Comparison of ENCODE assay signal across 20 cellular contexts in genomic region chr18:33115917-33116316, GRCh38.
DNase-seq lines count a peak whose midpoint lies in the region; ATAC-seq, FAIRE-seq and TF ChIP-seq lines count a peak whose summit lies in the region.
"Had no signal": no experiment of that assay in that cellular context is flagged by ENCODE, and none has a peak within 500 bp of the region (broad histone marks: within the 10 kb centered on the region; RNA-seq: fewer than 3 reads in every experiment).

No MANE protein-coding gene starts in this region.

- intact Hi-C loops in HepG2 (cut with micrococcal nuclease; ENCODE audit: unreplicated experiment): no loop called here
- intact Hi-C loops in right lobe of liver (cut with DNase I): no loop called here
- intact Hi-C loops in kidney (cut with DNase I): no loop called here
- intact Hi-C loops in MCF 10A (cut with micrococcal nuclease): no loop called here

- no peak overlapping the region for H2AFZ ChIP-seq in HepG2 (ENCODE audit: low read length)
- H2AFZ ChIP-seq: GM23248 had no signal

- no peaks in the 10 kb centered on the region for H3K79me2 ChIP-seq in HepG2 (ENCODE audit: insufficient read depth, low read length)

- H3K9ac ChIP-seq in HepG2 (ENCODE audit: insufficient read depth, low read depth, low read length) (no peak overlapping the region), mucosa of rectum (ENCODE audit: low read depth in 1 of 2, low read length in 2 of 2) (no peak overlapping the region), kidney (ENCODE audit: low read length in 2 of 2) (no peak overlapping the region)
- H3K9ac ChIP-seq: GM23248 had no signal

- POLR2A ChIA-PET in HepG2 (lab: Yijun Ruan, JAX): no interaction called here
- POLR2A ChIA-PET in MCF 10A (lab: Yijun Ruan, JAX): no interaction called here

- H3K27me3 Mint-ChIP-seq in MCF 10A (ENCODE audit: insufficient read depth, unreplicated experiment): peaks cover 36% of the 10 kb centered on the region

- H3K4me1 Mint-ChIP-seq in MCF 10A (ENCODE audit: insufficient read depth, unreplicated experiment): no peaks in the 10 kb centered on the region
- H3K4me1 Mint-ChIP-seq: B cell had no signal

- TF ChIP-seq POLR2A in HepG2 (IDR thresholded peaks at IDR 0.05; ENCODE audit: insufficient read depth in 1 of 2, low read depth in 2 of 2, low read length in 2 of 2) (no peak), right lobe of liver (IDR thresholded peaks at IDR 0.05) (no peak)

- CTCF ChIA-PET in HepG2 (lab: Yijun Ruan, JAX; ENCODE audit: low intra/inter-chr PET ratio, low total read pairs): no interaction called here
- CTCF ChIA-PET in MCF 10A (lab: Yijun Ruan, JAX): interaction anchor here (0.5 to 0.7 kb wide), 3 partner anchors 328 to 1857 kb away, joined by 3 read pairs; no protein-coding TSS in a partner anchor

- FAIRE-seq in HepG2 (lab: Jason Lieb, UNC): no peak
- no peak for FAIRE-seq in kidney (lab: Jason Lieb, UNC)
- FAIRE-seq: GM12892, GM18507, RCC 7860 had no signal

- H3K9me3 Mint-ChIP-seq in MCF 10A (ENCODE audit: unreplicated experiment): peaks cover 7% of the 10 kb centered on the region

- in situ Hi-C loops in HepG2 (cut with HindIII; ENCODE audit: extremely low pct_ligation_motif_present, low pct_unique_long_range_greater_than_20kb): no loop called here

- TF ChIP-seq EP300 in HepG2 (IDR thresholded peaks at IDR 0.05; ENCODE audit: low read depth in 2 of 2, low read length in 2 of 2) (no peak), HepG2 (CRISPR knock-in tag; IDR thresholded peaks at IDR 0.05; ENCODE audit: borderline replicate concordance) (no peak)

- no peaks in the 10 kb centered on the region for H4K20me1 ChIP-seq in HepG2 (ENCODE audit: insufficient read depth, low read length)

- WGBS in HepG2 (ENCODE audit: low lambda C conversion rate): 0% methylated on average over 1 of the region's 1 CpG
- WGBS in right lobe of liver (ENCODE audit: insufficient coverage, low coverage, low lambda C conversion rate, missing lambda C conversion rate): 38% methylated on average over 1 of the region's 1 CpG

- no peak overlapping the region for H3K4me2 ChIP-seq in HepG2 (ENCODE audit: low read depth, low read length)

- BruUV-seq in HepG2 (replicated peaks; lab: Mats Ljungman, UMichigan) (no TSS peak), MCF 10A (replicated peaks; lab: Mats Ljungman, UMichigan) (no TSS peak)

- H3K27ac Mint-ChIP-seq in MCF 10A (ENCODE audit: low read depth, unreplicated experiment): no peak overlapping the region
- H3K27ac Mint-ChIP-seq: B cell had no signal

- no peak for DNase-seq in HepG2 (ENCODE audit: low spot score)
- DNase-seq in right lobe of liver: no peak
- DNase-seq in epithelial cell of proximal tubule (ENCODE audit: low read depth): peak; percentile 4
- no peak for DNase-seq in kidney
- no peak for DNase-seq in MCF 10A (ENCODE audit: unreplicated experiment)
- DNase-seq: 8988T; Caco-2; GM23248; HCEC 1CT; MV-4-11; NCI-H1694 treated with DMSO at 0.1 percent for 48 hours; NK-92 treated with Interleukin-12 subunit alpha and Interleukin-12 subunit beta, amount 100 ng/mL, for 24 hours had no signal

- ATAC-seq in HepG2 (peak; percentile 51; the same call in 2 of the 3 replicates), right lobe of liver (no peak), HG02623 (IDR thresholded peaks at IDR 0.05; ENCODE audit: unreplicated experiment) (no peak), HG03521 (IDR thresholded peaks at IDR 0.05; ENCODE audit: unreplicated experiment) (no peak)
- ATAC-seq: Right ventricle myocardium inferior had no signal

- H3K36me3 Mint-ChIP-seq in MCF 10A (ENCODE audit: insufficient read depth, unreplicated experiment): no peaks in the 10 kb centered on the region

- no peak for TF ChIP-seq RAD21 in HepG2 (CRISPR knock-in tag; IDR thresholded peaks at IDR 0.05)

- H3K9me3 ChIP-seq in HepG2 (ENCODE audit: low read length) (no peaks in the 10 kb centered on the region), right lobe of liver (no peaks in the 10 kb centered on the region), mucosa of rectum (ENCODE audit: control insufficient read depth in 2 of 2, low read length in 2 of 2) (no peaks in the 10 kb centered on the region), kidney (ENCODE audit: control insufficient read depth in 1 of 2, low read length in 2 of 2) (no peaks in the 10 kb centered on the region)
- H3K9me3 ChIP-seq: Caco-2 had no signal

- no peak overlapping the region for H3K27ac ChIP-seq in HepG2 (ENCODE audit: extremely low read length, insufficient read depth, low read length)
- H3K27ac ChIP-seq in right lobe of liver: no peak overlapping the region
- peak overlapping the region; percentile 71 for H3K27ac ChIP-seq in mucosa of rectum (ENCODE audit: low read depth in 2 of 2, low read length in 2 of 2)
- H3K27ac ChIP-seq in kidney (ENCODE audit: low read depth in 2 of 2, low read length in 2 of 2): no peak overlapping the region
- H3K27ac ChIP-seq: GM23248 had no signal

- no peak for TF ChIP-seq CTCF in HepG2 (CRISPR knock-in tag; IDR thresholded peaks at IDR 0.05)
- TF ChIP-seq CTCF in right lobe of liver (IDR thresholded peaks at IDR 0.05): no peak
- TF ChIP-seq CTCF in epithelial cell of proximal tubule (conservative IDR thresholded peaks at IDR 0.05; ENCODE audit: low read depth, low read length): no peak
- TF ChIP-seq CTCF in kidney (IDR thresholded peaks at IDR 0.05; ENCODE audit: borderline replicate concordance, extremely low read depth, insufficient read depth): no peak
- TF ChIP-seq CTCF in MCF 10A (IDR thresholded peaks at IDR 0.05; ENCODE audit: unreplicated experiment): no peak

- H3K27me3 ChIP-seq in HepG2 (ENCODE audit: control insufficient read depth in 1 of 2, insufficient read depth in 2 of 2, low read length in 2 of 2) (no peaks in the 10 kb centered on the region), right lobe of liver (no peaks in the 10 kb centered on the region), mucosa of rectum (ENCODE audit: control insufficient read depth in 2 of 2, insufficient read depth in 2 of 2, low read length in 2 of 2) (no peaks in the 10 kb centered on the region)

- no peaks in the 10 kb centered on the region for H3K4me1 ChIP-seq in HepG2 (ENCODE audit: insufficient read depth, low read length)
- H3K4me1 ChIP-seq in right lobe of liver: no peaks in the 10 kb centered on the region
- no peaks in the 10 kb centered on the region for H3K4me1 ChIP-seq in mucosa of rectum (ENCODE audit: control insufficient read depth in 2 of 2, insufficient read depth in 2 of 2, low read length in 2 of 2)
- H3K4me1 ChIP-seq in kidney (ENCODE audit: control insufficient read depth in 1 of 2, insufficient read depth in 1 of 2, low read depth in 1 of 2, low read length in 2 of 2): no peaks in the 10 kb centered on the region
- H3K4me1 ChIP-seq: Caco-2 had no signal

- no peaks in the 10 kb centered on the region for H3K36me3 ChIP-seq in HepG2 (replicated peaks in 1 of 2; ENCODE audit: control insufficient read depth in 1 of 2, insufficient read depth in 2 of 2, low read length in 2 of 2)
- H3K36me3 ChIP-seq in right lobe of liver: no peaks in the 10 kb centered on the region
- no peaks in the 10 kb centered on the region for H3K36me3 ChIP-seq in mucosa of rectum (ENCODE audit: control insufficient read depth in 2 of 2, insufficient read depth in 2 of 2, low read length in 2 of 2)
- no peaks in the 10 kb centered on the region for H3K36me3 ChIP-seq in kidney (ENCODE audit: control insufficient read depth in 1 of 2, insufficient read depth in 2 of 2, low read length in 2 of 2)

- H3K4me3 Mint-ChIP-seq in MCF 10A (ENCODE audit: unreplicated experiment): no peak overlapping the region
- H3K4me3 Mint-ChIP-seq: B cell had no signal

- H3K4me3 ChIP-seq in HepG2 (replicated peaks in 1 of 3; ENCODE audit: insufficient read depth in 1 of 3, low read depth in 2 of 3, low read length in 3 of 3) (no peak overlapping the region), right lobe of liver (no peak overlapping the region), epithelial cell of proximal tubule (ENCODE audit: low read depth, low read length) (no peak overlapping the region), mucosa of rectum (ENCODE audit: low read length in 2 of 2) (peak overlapping the region; percentile 33 to 59), kidney (ENCODE audit: low read length in 2 of 2) (no peak overlapping the region)
- H3K4me3 ChIP-seq: GM23248 had no signal

TF ChIP-seq in HepG2, 621 proteins besides CTCF, POLR2A, EP300 and RAD21:
- TF ChIP-seq PBX2 (CRISPR knock-in tag; IDR thresholded peaks at IDR 0.05) (no peak), HNRNPH1 (optimal IDR thresholded peaks at IDR 0.05; ENCODE audit: low read depth, low read length) (no peak), PPARG (CRISPR knock-in tag; conservative IDR thresholded peaks at IDR 0.05) (no peak), ELF1 (CRISPR knock-in tag; IDR thresholded peaks at IDR 0.05) (no peak), ZNF580 (CRISPR knock-in tag; IDR thresholded peaks at IDR 0.05; ENCODE audit: borderline replicate concordance, low read depth) (no peak), NFIC (IDR thresholded peaks at IDR 0.05; ENCODE audit: low read length) (no peak), PCBP2 (optimal IDR thresholded peaks at IDR 0.05; ENCODE audit: low read depth, low read length, poor library complexity, severe bottlenecking) (no peak), RNF2 (conservative IDR thresholded peaks at IDR 0.05; ENCODE audit: low read depth) (no peak), NFYC (CRISPR knock-in tag; IDR thresholded peaks at IDR 0.05) (no peak), ZNF839 (CRISPR knock-in tag; IDR thresholded peaks at IDR 0.05; ENCODE audit: borderline replicate concordance) (no peak), ZSCAN20 (CRISPR knock-in tag; IDR thresholded peaks at IDR 0.05; ENCODE audit: borderline replicate concordance) (no peak), ARHGAP35 (CRISPR knock-in tag; IDR thresholded peaks at IDR 0.05; ENCODE audit: borderline replicate concordance) (no peak)
TF ChIP-seq in HepG2: peak in this region for 0.

Comparison
In these comparisons a context has a peak if more than half of its experiments do, and no peak if none do; other contexts are left out.
1. H3K27ac ChIP-seq: peak in mucosa of rectum (2 of 2); none in HepG2 (single experiment), right lobe of liver (0 of 3) and kidney (0 of 2).
2. H3K4me3 ChIP-seq: peak in mucosa of rectum (2 of 2); none in HepG2 (0 of 3), right lobe of liver (0 of 3), epithelial cell of proximal tubule (single experiment) and kidney (0 of 2).